ENCODE assay signal across 8 cellular contexts in the genomic region with DNA sequence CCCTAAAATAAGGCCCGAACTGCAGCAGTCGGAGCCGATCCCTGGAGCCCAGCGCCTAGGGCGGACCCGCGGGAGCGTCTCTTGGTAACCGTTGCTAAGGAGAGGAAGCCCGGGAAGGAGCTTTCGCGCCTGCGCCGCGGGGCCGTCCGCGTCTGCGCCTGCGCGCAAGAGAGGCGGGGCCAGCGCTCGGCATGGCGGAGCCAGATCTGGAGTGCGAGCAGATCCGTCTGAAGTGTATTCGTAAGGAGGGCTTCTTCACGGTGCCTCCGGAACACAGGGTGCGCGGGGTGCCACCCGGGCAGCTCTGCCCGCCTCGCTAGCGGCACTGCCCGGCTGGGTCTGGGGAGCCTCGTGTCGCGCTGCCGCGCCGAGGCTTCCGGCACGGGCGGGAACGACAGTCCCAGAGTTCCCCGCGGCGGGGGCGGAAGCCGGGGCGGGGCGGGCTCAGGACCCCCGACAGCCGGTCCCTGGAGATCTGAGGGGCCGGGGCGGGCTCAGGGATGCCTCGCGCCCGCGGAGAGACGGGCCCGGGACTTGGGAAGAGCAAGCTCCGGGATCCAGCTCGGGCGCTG. TPM values are rescaled to one million over a fixed set of nuclear protein-coding genes. Genes with fewer than 3 reads are reported as not detected.
DNase-seq lines count a peak whose midpoint lies in the region; ATAC-seq, FAIRE-seq and TF ChIP-seq lines count a peak whose summit lies in the region.

A gene with protein sequence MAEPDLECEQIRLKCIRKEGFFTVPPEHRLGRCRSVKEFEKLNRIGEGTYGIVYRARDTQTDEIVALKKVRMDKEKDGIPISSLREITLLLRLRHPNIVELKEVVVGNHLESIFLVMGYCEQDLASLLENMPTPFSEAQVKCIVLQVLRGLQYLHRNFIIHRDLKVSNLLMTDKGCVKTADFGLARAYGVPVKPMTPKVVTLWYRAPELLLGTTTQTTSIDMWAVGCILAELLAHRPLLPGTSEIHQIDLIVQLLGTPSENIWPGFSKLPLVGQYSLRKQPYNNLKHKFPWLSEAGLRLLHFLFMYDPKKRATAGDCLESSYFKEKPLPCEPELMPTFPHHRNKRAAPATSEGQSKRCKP (plus strand): TSS at position 170 of the 572 bp plus-strand sequence. CDS start 22 bp downstream, at position 192.

- H3K4me3 ChIP-seq in AG04450 (ENCODE audit: low read depth, low read length): peak within 1 kb of the TSS; percentile 88
- H3K4me3 ChIP-seq in kidney (ENCODE audit: low read length in 2 of 2): peak within 1 kb of the TSS; percentile 61 to 85

- POLR2A ChIA-PET in AG04450 (lab: Yijun Ruan, JAX): interaction anchor here (0.6 to 1.5 kb wide), 6 partner anchors 12 to 53 kb away, joined by 3 to 19 read pairs (median 5); partner anchors contain the start of genes CHMP1A and SPATA33

- H3K4me1 ChIP-seq in kidney (ENCODE audit: control insufficient read depth in 1 of 2, insufficient read depth in 1 of 2, low read depth in 1 of 2, low read length in 2 of 2): peaks cover 5 to 12% of the 10 kb centered on the region in 2 donors

- H3K36me3 ChIP-seq in kidney (ENCODE audit: control insufficient read depth in 1 of 2, insufficient read depth in 2 of 2, low read length in 2 of 2): peaks cover 17% of the 10 kb centered on the region in 2 donors

- FAIRE-seq in kidney (lab: Jason Lieb, UNC): no peak

- peak within 1 kb of the TSS; percentile 25 to 61 for H3K9ac ChIP-seq in kidney (ENCODE audit: low read length in 2 of 2)

- ATAC-seq in GM18873 (IDR thresholded peaks at IDR 0.05; ENCODE audit: low FRiP score, unreplicated experiment): peak; percentile 63
- peak; percentile 73 for ATAC-seq in HG03135 (IDR thresholded peaks at IDR 0.05; ENCODE audit: unreplicated experiment)

- peak within 1 kb of the TSS; percentile 78 for H3K27ac ChIP-seq in AG04450 (ENCODE audit: low read depth, low read length)
- H3K27ac ChIP-seq in kidney (ENCODE audit: low read depth in 2 of 2, low read length in 2 of 2): peak within 1 kb of the TSS; percentile 81 to 95

- H3K27me3 ChIP-seq in AG04450 (ENCODE audit: control insufficient read depth, insufficient read depth, low read length): no peaks in the 10 kb centered on the region

- DNase-seq in AG04450 (ENCODE audit: low read depth, low spot score): peak; percentile 57
- DNase-seq in NCI-H345 treated with DMSO at 0.1 percent for 48 hours (lab: John Stamatoyannopoulos, UW; ENCODE audit: unreplicated experiment): peak; percentile 80
- DNase-seq in activated CD4-positive, alpha-beta T cell treated with anti-CD3 and anti-CD28 coated beads for 1 hour: peak; percentile 87
- peak; percentile 25 to 43 for DNase-seq in cerebellar nuclear complex (lab: John Stamatoyannopoulos, UW)
- DNase-seq in kidney: peak; percentile 96
- peak; percentile 91 for DNase-seq in stimulated activated CD4-positive, alpha-beta T cell treated with anti-CD3 and anti-CD28 coated beads, Interleukin-15, amount 100 ng/mL, for 24 hours

- CTCF ChIA-PET in AG04450 (lab: Charles Lee): no interaction called here

- peaks cover 21% of the 10 kb centered on the region for H3K9me3 ChIP-seq in AG04450 (ENCODE audit: control insufficient read depth, insufficient read depth, low read length)
- H3K9me3 ChIP-seq in kidney (ENCODE audit: control insufficient read depth in 1 of 2, low read length in 2 of 2): no peaks in the 10 kb centered on the region

- intact Hi-C loops in kidney (cut with DNase I): no loop called here

- TF ChIP-seq CTCF in AG04450 (IDR thresholded peaks at IDR 0.05; ENCODE audit: low read depth, low read length) (no peak), kidney (IDR thresholded peaks at IDR 0.05; ENCODE audit: borderline replicate concordance, extremely low read depth, insufficient read depth) (no peak)

RNA-seq across cellular contexts. Expression of the gene that starts here (rescaled TPM):
- polyA plus RNA-seq in AG04450 (2011; rRNA removed): 31.6 and 35.0 TPM in 2 replicates
- 19.3 and 30.4 TPM in 2 replicates for polyA minus RNA-seq in AG04450 (2011; rRNA and poly(A)+ RNA removed)
- 118 TPM for total RNA-seq in kidney
- 82.6 TPM for polyA plus RNA-seq in kidney (ENCODE audit: insufficient read depth, low read depth, low replicate concordance)

Comparison
In these comparisons a context has a peak if more than half of its experiments do, and no peak if none do; other contexts are left out.
1. Peak in every context shown above with its lines: DNase-seq, ATAC-seq, H3K4me3 ChIP-seq and H3K27ac ChIP-seq.
2. DNase-seq: peak in every context shown above with its lines; median percentile 96 in kidney; 91 in stimulated activated CD4-positive, alpha-beta T cell treated with anti-CD3 and anti-CD28 coated beads, Interleukin-15, amount 100 ng/mL, for 24 hours; 87 in activated CD4-positive, alpha-beta T cell treated with anti-CD3 and anti-CD28 coated beads for 1 hour; 80 in NCI-H345 treated with DMSO at 0.1 percent for 48 hours; 57 in AG04450; 34 in cerebellar nuclear complex.